ENCODE assay signal across 1 cellular context in genomic region chr10:123153486-123154091, GRCh38.
TF ChIP-seq lines count a peak whose summit lies in the region.

No MANE protein-coding gene starts in this region.

TF ChIP-seq in HepG2, 621 proteins besides CTCF, POLR2A, EP300 and RAD21:
- TF ChIP-seq ATF6 (CRISPR knock-in tag; conservative IDR thresholded peaks at IDR 0.05) (no peak), ZNF607 (CRISPR knock-in tag; IDR thresholded peaks at IDR 0.05; ENCODE audit: borderline replicate concordance) (0 out of 2 replicates have a peak, but pooled peaks have one; percentile 7), ISL2 (CRISPR knock-in tag; IDR thresholded peaks at IDR 0.05) (no peak), ZNF24 (IDR thresholded peaks at IDR 0.05) (no peak), ZNF569 (CRISPR knock-in tag; IDR thresholded peaks at IDR 0.05; ENCODE audit: borderline replicate concordance) (no peak), GATA4 (IDR thresholded peaks at IDR 0.05; ENCODE audit: borderline replicate concordance, low read depth) (no peak), ZNF841 (CRISPR knock-in tag; IDR thresholded peaks at IDR 0.05; ENCODE audit: borderline replicate concordance) (no peak), ZNF12 (CRISPR knock-in tag; IDR thresholded peaks at IDR 0.05) (no peak), ZNF609 (CRISPR knock-in tag; IDR thresholded peaks at IDR 0.05; ENCODE audit: borderline replicate concordance) (no peak), SAP130 (CRISPR knock-in tag; IDR thresholded peaks at IDR 0.05; ENCODE audit: low read depth) (no peak), ZNF17 (CRISPR knock-in tag; IDR thresholded peaks at IDR 0.05) (no peak), ZNF775 (CRISPR knock-in tag; IDR thresholded peaks at IDR 0.05; ENCODE audit: borderline replicate concordance) (no peak), REPIN1 (CRISPR knock-in tag; IDR thresholded peaks at IDR 0.05; ENCODE audit: borderline replicate concordance, low read depth) (0 out of 2 replicates have a peak, but pooled peaks have one; percentile 49), ZFP62 (CRISPR knock-in tag; IDR thresholded peaks at IDR 0.05) (0 out of 2 replicates have a peak, but pooled peaks have one; percentile 90), SP140L (CRISPR knock-in tag; IDR thresholded peaks at IDR 0.05; ENCODE audit: borderline replicate concordance) (no peak), HNRNPL (IDR thresholded peaks at IDR 0.05; ENCODE audit: low read depth, low read length) (no peak), CBX2 (IDR thresholded peaks at IDR 0.05; ENCODE audit: low read depth, low read length) (peak; percentile 46; the same call in 1 of the 2 replicates), CBX2 (CRISPR knock-in tag; IDR thresholded peaks at IDR 0.05; ENCODE audit: low read depth) (no peak), ESRRA (CRISPR knock-in tag; IDR thresholded peaks at IDR 0.05; ENCODE audit: low read depth) (no peak), SSRP1 (CRISPR knock-in tag; IDR thresholded peaks at IDR 0.05) (no peak), REL (CRISPR knock-in tag; conservative IDR thresholded peaks at IDR 0.05) (0 out of 2 replicates have a peak, but pooled peaks have one; percentile 14), THAP7 (CRISPR knock-in tag; IDR thresholded peaks at IDR 0.05) (no peak), E2F2 (CRISPR knock-in tag; IDR thresholded peaks at IDR 0.05; ENCODE audit: borderline replicate concordance) (0 out of 2 replicates have a peak, but pooled peaks have one; percentile 71), GPBP1L1 (CRISPR knock-in tag; IDR thresholded peaks at IDR 0.05) (no peak), HCFC1 (IDR thresholded peaks at IDR 0.05; ENCODE audit: low read depth, low read length) (no peak), ZNF766 (CRISPR knock-in tag; IDR thresholded peaks at IDR 0.05; ENCODE audit: borderline replicate concordance) (0 out of 2 replicates have a peak, but pooled peaks have one; percentile 46), ZBTB44 (CRISPR knock-in tag; IDR thresholded peaks at IDR 0.05) (no peak), KMT2A (CRISPR knock-in tag; IDR thresholded peaks at IDR 0.05) (no peak), ZNF512B (CRISPR knock-in tag; IDR thresholded peaks at IDR 0.05; ENCODE audit: borderline replicate concordance) (no peak), ZNF616 (CRISPR knock-in tag; IDR thresholded peaks at IDR 0.05; ENCODE audit: low read depth) (no peak)
TF ChIP-seq in HepG2: peak in this region for 7.
